In genomic region chr9:108784998-108785397, GRCh38 we compare ENCODE assay signal across 13 cellular contexts.
DNase-seq lines count a peak whose midpoint lies in the region; ATAC-seq and TF ChIP-seq lines count a peak whose summit lies in the region.
"Had no signal": no experiment of that assay in that cellular context is flagged by ENCODE, and none has a peak within 500 bp of the region (broad histone marks: within the 10 kb centered on the region; RNA-seq: fewer than 3 reads in every experiment).

No MANE protein-coding gene starts in this region.

- no peak overlapping the region for H3K27ac Mint-ChIP-seq in Caco-2 (ENCODE audit: unreplicated experiment)
- H3K27ac Mint-ChIP-seq: activated B cell treated with CpG ODN at 0.5 μM for 24 hours; natural killer cell treated with Interleukin-12 subunit alpha and Interleukin-12 subunit beta and Interleukin-15 and Interleukin-18, amount 100 ng/mL, for 72 hours had no signal

- H3K27me3 ChIP-seq in Caco-2 (replicated peaks; ENCODE audit: control insufficient read depth, insufficient read depth, low read length) = no peaks in the 10 kb centered on the region
- H3K27me3 ChIP-seq: esophagus squamous epithelium had no signal

- POLR2A ChIA-PET in Caco-2 (lab: Charles Lee) = no interaction called here

- no peak overlapping the region for H3K4me3 Mint-ChIP-seq in Caco-2 (ENCODE audit: unreplicated experiment)
- H3K4me3 Mint-ChIP-seq: activated B cell treated with CpG ODN at 0.5 μM for 24 hours; central memory CD8-positive, alpha-beta T cell; natural killer cell treated with Interleukin-12 subunit alpha and Interleukin-12 subunit beta and Interleukin-15 and Interleukin-18, amount 100 ng/mL, for 72 hours had no signal

- H3K36me3 Mint-ChIP-seq in Caco-2 (ENCODE audit: insufficient read depth, unreplicated experiment) = no peaks in the 10 kb centered on the region
- H3K36me3 Mint-ChIP-seq: natural killer cell treated with Interleukin-12 subunit alpha and Interleukin-12 subunit beta and Interleukin-15 and Interleukin-18, amount 100 ng/mL, for 72 hours had no signal

- ATAC-seq in sciatic nerve (peak; percentile 35), GM18858 (IDR thresholded peaks at IDR 0.05; ENCODE audit: unreplicated experiment) (no peak), HG03280 (IDR thresholded peaks at IDR 0.05; ENCODE audit: unreplicated experiment) (no peak)

- H3K4me1 ChIP-seq in Caco-2 = 0 out of 2 replicates have a peak, but pooled peaks cover 3% of the 10 kb centered on the region

- peaks cover 10% of the 10 kb centered on the region for H3K4me1 Mint-ChIP-seq in Caco-2 (ENCODE audit: low read depth, unreplicated experiment)
- H3K4me1 Mint-ChIP-seq: central memory CD8-positive, alpha-beta T cell had no signal

- no peak overlapping the region for H3K4me3 ChIP-seq in fibroblast of the aortic adventitia (ENCODE audit: low read depth, low read length)
- no peak overlapping the region for H3K4me3 ChIP-seq in Caco-2 (ENCODE audit: low read depth, low read length)
- H3K4me3 ChIP-seq: esophagus squamous epithelium had no signal

- TF ChIP-seq CTCF in fibroblast of the aortic adventitia (IDR thresholded peaks at IDR 0.05; ENCODE audit: insufficient read depth, low read length) (no peak), Caco-2 (IDR thresholded peaks at IDR 0.05; ENCODE audit: insufficient read depth in 1 of 2, low read depth in 1 of 2, low read length in 1 of 2, severe bottlenecking in 1 of 2, unreplicated experiment in 1 of 2) (no peak)

- no peaks in the 10 kb centered on the region for H3K9me3 ChIP-seq in Caco-2
- H3K9me3 ChIP-seq: esophagus squamous epithelium had no signal

- DNase-seq in Daoy (ENCODE audit: low read depth) (peak; percentile 33), NOMO-1 (lab: John Stamatoyannopoulos, UW; ENCODE audit: unreplicated experiment in 2 of 2) (peak; percentile 80 to 93), fibroblast of the aortic adventitia (ENCODE audit: low read depth) (peak; percentile 68), sciatic nerve (ENCODE audit: low spot score) (no peak), Caco-2 (no peak), SK-N-DZ (ENCODE audit: low spot score) (no peak)
- DNase-seq: activated B cell treated with CpG ODN at 0.5 μM for 24 hours, Calu3, esophagus squamous epithelium had no signal

- CTCF ChIA-PET in Caco-2 (lab: Charles Lee) = no interaction called here

- no TSS peak for BruUV-seq in Caco-2 (replicated peaks; lab: Mats Ljungman, UMichigan)

- intact Hi-C loops in sciatic nerve (cut with DNase I) (no loop called here), Caco-2 (cut with micrococcal nuclease; ENCODE audit: unreplicated experiment) (no loop called here)

- no peaks in the 10 kb centered on the region for H3K9me3 Mint-ChIP-seq in Caco-2 (ENCODE audit: unreplicated experiment)
- H3K9me3 Mint-ChIP-seq: activated B cell treated with CpG ODN at 0.5 μM for 24 hours; natural killer cell treated with Interleukin-12 subunit alpha and Interleukin-12 subunit beta and Interleukin-15 and Interleukin-18, amount 100 ng/mL, for 72 hours had no signal

- H3K36me3 ChIP-seq in Caco-2 (ENCODE audit: control insufficient read depth, insufficient read depth, low read length) = no peaks in the 10 kb centered on the region
- H3K36me3 ChIP-seq: esophagus squamous epithelium had no signal

- H3K27me3 Mint-ChIP-seq in Caco-2 (ENCODE audit: insufficient read depth, unreplicated experiment) = peaks cover under 1% of the 10 kb centered on the region

Comparison
In these comparisons a context has a peak if more than half of its experiments do, and no peak if none do; other contexts are left out.
1. DNase-seq: peak in Daoy (single experiment), NOMO-1 (2 of 2) and fibroblast of the aortic adventitia (single experiment); none in sciatic nerve (single experiment), Caco-2 (0 of 2) and SK-N-DZ (single experiment).